Comparison of ENCODE assay signal across 8 cellular contexts in the genomic region with DNA sequence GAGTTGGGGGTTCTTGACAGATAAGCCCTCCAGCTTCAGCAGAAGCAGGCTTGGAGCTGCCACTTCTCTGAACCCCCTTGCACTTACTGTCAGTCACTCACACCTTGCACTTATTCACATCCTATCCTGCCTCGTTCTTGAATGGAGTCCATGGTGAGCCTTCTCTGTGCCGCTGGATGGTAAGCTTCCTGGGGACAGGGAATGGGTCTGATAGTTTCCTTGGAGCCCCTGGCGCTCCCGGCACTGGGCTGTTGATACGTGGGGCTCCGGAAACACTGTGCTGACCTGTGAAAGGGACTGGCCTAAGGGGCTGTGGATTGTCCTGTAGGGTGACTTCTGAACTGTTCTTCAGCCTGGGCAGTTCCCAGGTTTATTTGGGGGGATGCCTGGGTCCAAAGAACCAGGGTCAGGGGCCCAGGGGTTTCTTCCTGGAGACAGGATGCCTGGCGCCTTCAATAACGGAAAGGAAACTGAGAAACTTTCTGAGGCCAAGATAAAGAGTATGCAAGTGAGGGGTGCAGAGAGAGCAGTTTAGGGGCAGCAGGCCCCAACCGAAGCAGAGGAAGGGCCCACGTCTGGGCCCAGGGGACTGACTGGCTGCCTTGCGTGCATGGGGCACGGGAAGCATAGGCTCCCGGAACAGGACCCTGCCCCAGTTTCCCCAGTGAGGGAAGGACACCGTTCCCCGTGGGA. TPM values are rescaled to one million over a fixed set of nuclear protein-coding genes. Genes with fewer than 3 reads are reported as not detected.
DNase-seq lines count a peak whose midpoint lies in the region; ATAC-seq and TF ChIP-seq lines count a peak whose summit lies in the region.

No MANE protein-coding gene starts in this region.

- peak overlapping the region; percentile 97 for H3K9ac ChIP-seq in iPS-18a (ENCODE audit: low read length)
- H3K9ac ChIP-seq in stomach smooth muscle (ENCODE audit: low read length in 2 of 2): peak overlapping the region; percentile 70 to 80

- H3K36me3 Mint-ChIP-seq in activated T-helper 17 cell treated with anti-CD3 and anti-CD28 coated beads, Interleukin-2, amount 50 U/mL, for 72 hours (ENCODE audit: low read depth): peaks cover 7% of the 10 kb centered on the region

- H3K9me3 Mint-ChIP-seq in activated T-helper 17 cell treated with anti-CD3 and anti-CD28 coated beads, Interleukin-2, amount 50 U/mL, for 72 hours: no peaks in the 10 kb centered on the region

- H3K36me3 ChIP-seq in A673 (ENCODE audit: insufficient read depth, low read length, poor library complexity, severe bottlenecking) (peaks cover 11% of the 10 kb centered on the region), iPS-18a (ENCODE audit: control insufficient read depth, low read depth, low read length) (no peaks in the 10 kb centered on the region), stomach smooth muscle (ENCODE audit: control insufficient read depth in 2 of 2, insufficient read depth in 2 of 2, low read length in 2 of 2) (no peaks in the 10 kb centered on the region)

- H3K27ac Mint-ChIP-seq in activated T-helper 17 cell treated with anti-CD3 and anti-CD28 coated beads, Interleukin-2, amount 50 U/mL, for 72 hours: peak overlapping the region; percentile 82

- intact Hi-C loops in A673 (cut with micrococcal nuclease; ENCODE audit: unreplicated experiment): no loop called here

- H3K27ac ChIP-seq in A673 (ENCODE audit: low read depth, low read length, poor library complexity, severe bottlenecking) (peak overlapping the region; percentile 77), iPS-18a (ENCODE audit: low read length) (peak overlapping the region; percentile 29), stomach smooth muscle (ENCODE audit: low read length) (peak overlapping the region; percentile 46)

- TSS peak; percentile 61 for BruUV-seq in A673 (replicated peaks; lab: Mats Ljungman, UMichigan)

- H3K27me3 ChIP-seq in A673 (replicated peaks; ENCODE audit: insufficient read depth, low read depth, low read length, poor library complexity): no peaks in the 10 kb centered on the region
- no peaks in the 10 kb centered on the region for H3K27me3 ChIP-seq in iPS-18a (ENCODE audit: control insufficient read depth, insufficient read depth, low read length)
- H3K27me3 ChIP-seq in stomach smooth muscle (ENCODE audit: control insufficient read depth in 1 of 2, insufficient read depth in 2 of 2, low read length in 2 of 2): no peaks in the 10 kb centered on the region

- DNase-seq in A673 (ENCODE audit: low spot score) (no peak), ACHN (no peak), SKM-1 (lab: John Stamatoyannopoulos, UW; ENCODE audit: unreplicated experiment) (no peak)

- POLR2A ChIA-PET in A673 (lab: Charles Lee; ENCODE audit: low non-redundant PET): interaction anchor here (0.5 kb wide), 1 partner anchor 1556 kb away, joined by 5 read pairs; no protein-coding TSS in a partner anchor

- H3K4me3 Mint-ChIP-seq in activated T-helper 17 cell treated with anti-CD3 and anti-CD28 coated beads, Interleukin-2, amount 50 U/mL, for 72 hours: peak overlapping the region; percentile 88

- CTCF ChIA-PET in A673 (lab: Charles Lee): interaction anchor here (1.7 kb wide), 1 partner anchor 44 kb away, joined by 5 read pairs; no protein-coding TSS in a partner anchor

- in situ Hi-C loops in ACHN (cut with HindIII; ENCODE audit: low pct_ligation_motif_present, low pct_unique_long_range_greater_than_20kb, low sequenced_read_pairs): no loop called here

- peak; percentile 36 for ATAC-seq in GM19043 (IDR thresholded peaks at IDR 0.05; ENCODE audit: low read depth, unreplicated experiment)
- ATAC-seq in HG03342 (IDR thresholded peaks at IDR 0.05; ENCODE audit: unreplicated experiment): peak; percentile 28
- ATAC-seq in activated T-helper 17 cell treated with anti-CD3 and anti-CD28 coated beads, Interleukin-2, amount 50 U/mL, for 72 hours (replicated peaks): peak; percentile 38

- peaks cover 20% of the 10 kb centered on the region for H3K4me1 Mint-ChIP-seq in activated T-helper 17 cell treated with anti-CD3 and anti-CD28 coated beads, Interleukin-2, amount 50 U/mL, for 72 hours

- no peaks in the 10 kb centered on the region for H3K9me3 ChIP-seq in A673 (ENCODE audit: low read depth, low read length, poor library complexity, severe bottlenecking)
- H3K9me3 ChIP-seq in iPS-18a (ENCODE audit: control insufficient read depth, low read depth, low read length): no peaks in the 10 kb centered on the region
- H3K9me3 ChIP-seq in stomach smooth muscle (ENCODE audit: control insufficient read depth in 2 of 2, low read length in 2 of 2): no peaks in the 10 kb centered on the region

- no peaks in the 10 kb centered on the region for H3K27me3 Mint-ChIP-seq in activated T-helper 17 cell treated with anti-CD3 and anti-CD28 coated beads, Interleukin-2, amount 50 U/mL, for 72 hours

- H3K4me3 ChIP-seq in A673 (ENCODE audit: low read depth, low read length, poor library complexity, severe bottlenecking) (peak overlapping the region; percentile 62), iPS-18a (ENCODE audit: low read length) (peak overlapping the region; percentile 78), stomach smooth muscle (ENCODE audit: low read length in 2 of 2) (peak overlapping the region; percentile 83 to 89)

- TF ChIP-seq CTCF in A673 (conservative IDR thresholded peaks at IDR 0.05; ENCODE audit: low read depth, low read length): no peak

- H3K4me1 ChIP-seq in A673 (ENCODE audit: insufficient read depth, low read length, poor library complexity, severe bottlenecking) (peaks cover 38% of the 10 kb centered on the region), iPS-18a (ENCODE audit: control insufficient read depth, low read depth, low read length) (peaks cover 31% of the 10 kb centered on the region), stomach smooth muscle (ENCODE audit: control insufficient read depth, insufficient read depth, low read length) (peaks cover 61% of the 10 kb centered on the region)

RNA-seq across cellular contexts. Expression of gene ST3GAL4, which starts 0.7 kb away (rescaled TPM):
- total RNA-seq in A673 (2021): 26.4 and 29.9 TPM in 2 replicates
- total RNA-seq in activated T-helper 17 cell treated with anti-CD3 and anti-CD28 coated beads, Interleukin-2, amount 50 U/mL, for 72 hours: 10 to 100 TPM; 10.0 to 16.2 TPM

RNA-seq across cellular contexts. Expression of gene DCPS, which starts 50.9 kb away (rescaled TPM):
- 31.2 and 38.4 TPM in 2 replicates for total RNA-seq in A673 (2021)
- total RNA-seq in activated T-helper 17 cell treated with anti-CD3 and anti-CD28 coated beads, Interleukin-2, amount 50 U/mL, for 72 hours: 10 to 100 TPM; 28.1 to 47.5 TPM
